In the genomic region with DNA sequence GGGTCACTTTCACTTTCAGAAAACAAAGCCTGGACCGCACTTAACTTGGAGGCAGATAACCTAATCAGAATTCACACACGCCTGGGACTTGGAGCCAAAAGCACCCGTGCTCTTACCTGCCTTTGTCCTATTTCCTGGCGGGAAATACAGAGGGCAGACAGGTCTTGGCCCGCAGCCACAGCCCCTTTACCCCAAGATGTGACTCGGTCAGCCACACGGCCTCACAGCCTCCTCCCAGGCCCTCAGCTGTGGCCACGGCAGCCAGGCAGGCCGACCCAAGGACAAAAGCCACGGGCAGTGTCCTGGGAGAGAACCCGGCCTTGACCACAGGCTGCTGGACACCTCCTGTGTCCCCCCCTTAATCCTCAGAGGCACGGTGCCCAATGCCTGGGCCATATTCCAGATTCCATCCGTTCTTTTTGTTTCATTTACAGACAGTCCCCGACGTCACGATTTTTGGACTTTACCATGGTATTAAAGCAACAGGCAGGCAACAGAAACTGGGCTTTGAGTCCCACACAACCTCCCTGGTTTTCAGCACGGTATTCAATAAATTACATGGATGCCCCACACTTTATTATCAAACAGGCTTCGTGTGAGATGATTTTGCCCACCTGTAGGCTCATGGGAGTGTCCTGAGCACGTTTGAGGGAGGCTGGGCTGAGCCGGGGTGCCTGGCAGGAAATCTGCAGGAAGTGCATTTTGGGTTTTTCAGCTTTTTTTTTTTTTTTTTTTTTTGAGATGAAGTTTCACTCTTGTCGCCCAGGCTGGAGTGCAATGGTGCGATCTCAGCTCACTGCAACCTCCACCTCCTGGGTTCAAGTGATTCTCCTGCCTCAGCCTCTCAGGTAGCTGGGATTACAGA, we compare ENCODE assay signal across 1 cellular context.
TF ChIP-seq lines count a peak whose summit lies in the region.

No MANE protein-coding gene starts in this region.

TF ChIP-seq in HepG2, 621 proteins besides CTCF, POLR2A, EP300 and RAD21 (continued from another document and continues in another):
- TF ChIP-seq ZNF704 (CRISPR knock-in tag; IDR thresholded peaks at IDR 0.05; ENCODE audit: borderline replicate concordance) (peak; percentile 47; the same call in 1 of the 2 replicates), MEIS1 (CRISPR knock-in tag; IDR thresholded peaks at IDR 0.05; ENCODE audit: borderline replicate concordance) (no peak; the same call in 1 of the 2 replicates), SIX1 (CRISPR knock-in tag; IDR thresholded peaks at IDR 0.05; ENCODE audit: borderline replicate concordance) (no peak), NFYB (CRISPR knock-in tag; IDR thresholded peaks at IDR 0.05) (0 out of 2 replicates have a peak, but pooled peaks have one; percentile 6), HMGXB4 (CRISPR knock-in tag; IDR thresholded peaks at IDR 0.05; ENCODE audit: borderline replicate concordance in 1 of 2, low read depth in 1 of 2) (peak in 1 of 2 experiments; percentile 47; a peak in 1 of 4 replicates), SOX6 (IDR thresholded peaks at IDR 0.05) (no peak), SOX6 (CRISPR knock-in tag; IDR thresholded peaks at IDR 0.05) (peak; percentile 47), ZNF337 (CRISPR knock-in tag; IDR thresholded peaks at IDR 0.05; ENCODE audit: borderline replicate concordance, low read depth) (peak; percentile 92; the same call in 1 of the 2 replicates), IRF2 (CRISPR knock-in tag; IDR thresholded peaks at IDR 0.05) (0 out of 2 replicates have a peak, but pooled peaks have one; percentile 51), PBX3 (CRISPR knock-in tag; IDR thresholded peaks at IDR 0.05; ENCODE audit: borderline replicate concordance) (no peak), FOXO1 (CRISPR knock-in tag; IDR thresholded peaks at IDR 0.05) (0 out of 2 replicates have a peak, but pooled peaks have one; percentile 5), ZSCAN25 (CRISPR knock-in tag; IDR thresholded peaks at IDR 0.05) (peak; percentile 64; the same call in 1 of the 2 replicates), ZNF136 (CRISPR knock-in tag; IDR thresholded peaks at IDR 0.05; ENCODE audit: low read depth) (0 out of 2 replicates have a peak, but pooled peaks have one; percentile 69), SPEN (CRISPR knock-in tag; IDR thresholded peaks at IDR 0.05; ENCODE audit: low read depth) (peak; percentile 23; the same call in 1 of the 2 replicates), SMAD1 (CRISPR knock-in tag; IDR thresholded peaks at IDR 0.05; ENCODE audit: borderline replicate concordance, low read depth) (peak; percentile 56; the same call in 1 of the 2 replicates), JUND (CRISPR knock-in tag; IDR thresholded peaks at IDR 0.05) (no peak), MTA1 (CRISPR knock-in tag; IDR thresholded peaks at IDR 0.05; ENCODE audit: borderline replicate concordance) (peak; percentile 47; the same call in 1 of the 2 replicates), ZBTB7B (CRISPR knock-in tag; IDR thresholded peaks at IDR 0.05) (peak; percentile 18; the same call in 1 of the 2 replicates), CREM (IDR thresholded peaks at IDR 0.05) (peak; percentile 22; the same call in 1 of the 2 replicates), CREM (CRISPR knock-in tag; IDR thresholded peaks at IDR 0.05) (no peak), POGZ (CRISPR knock-in tag; IDR thresholded peaks at IDR 0.05) (peak; percentile 38; the same call in 1 of the 2 replicates), SALL1 (CRISPR knock-in tag; IDR thresholded peaks at IDR 0.05) (peak; percentile 38), HNRNPL (IDR thresholded peaks at IDR 0.05; ENCODE audit: low read depth, low read length) (peak; percentile 27; the same call in 1 of the 2 replicates), ZNF44 (CRISPR knock-in tag; IDR thresholded peaks at IDR 0.05) (peak; percentile 95), GATAD2A (CRISPR knock-in tag; IDR thresholded peaks at IDR 0.05) (0 out of 2 replicates have a peak, but pooled peaks have one; percentile 40), ZNF761 (CRISPR knock-in tag; conservative IDR thresholded peaks at IDR 0.05) (0 out of 2 replicates have a peak, but pooled peaks have one; percentile 63), ZNF746 (CRISPR knock-in tag; IDR thresholded peaks at IDR 0.05) (0 out of 2 replicates have a peak, but pooled peaks have one; percentile 40)
- TF ChIP-seq, protein P1, sequence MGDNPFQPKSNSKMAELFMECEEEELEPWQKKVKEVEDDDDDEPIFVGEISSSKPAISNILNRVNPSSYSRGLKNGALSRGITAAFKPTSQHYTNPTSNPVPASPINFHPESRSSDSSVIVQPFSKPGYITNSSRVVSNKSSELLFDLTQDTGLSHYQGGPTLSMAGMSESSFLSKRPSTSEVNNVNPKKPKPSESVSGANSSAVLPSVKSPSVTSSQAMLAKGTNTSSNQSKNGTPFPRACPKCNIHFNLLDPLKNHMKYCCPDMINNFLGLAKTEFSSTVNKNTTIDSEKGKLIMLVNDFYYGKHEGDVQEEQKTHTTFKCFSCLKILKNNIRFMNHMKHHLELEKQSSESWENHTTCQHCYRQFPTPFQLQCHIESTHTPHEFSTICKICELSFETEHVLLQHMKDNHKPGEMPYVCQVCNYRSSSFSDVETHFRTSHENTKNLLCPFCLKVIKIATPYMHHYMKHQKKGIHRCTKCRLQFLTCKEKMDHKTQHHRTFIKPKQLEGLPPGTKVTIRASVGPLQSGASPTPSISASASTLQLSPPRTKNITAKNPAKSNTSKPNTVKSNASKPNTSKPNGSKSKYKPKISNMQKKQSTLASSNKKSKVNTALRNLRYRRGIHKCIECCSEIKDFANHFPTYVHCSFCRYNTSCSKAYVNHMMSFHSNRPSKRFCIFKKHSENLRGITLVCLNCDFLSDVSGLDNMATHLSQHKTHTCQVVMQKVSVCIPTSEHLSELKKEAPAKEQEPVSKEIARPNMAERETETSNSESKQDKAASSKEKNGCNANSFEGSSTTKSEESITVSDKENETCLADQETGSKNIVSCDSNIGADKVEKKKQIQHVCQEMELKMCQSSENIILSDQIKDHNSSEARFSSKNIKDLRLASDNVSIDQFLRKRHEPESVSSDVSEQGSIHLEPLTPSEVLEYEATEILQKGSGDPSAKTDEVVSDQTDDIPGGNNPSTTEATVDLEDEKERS (CRISPR knock-in tag; IDR thresholded peaks at IDR 0.05) = 0 out of 2 replicates have a peak, but pooled peaks have one; percentile 53
- TF ChIP-seq, protein P2, sequence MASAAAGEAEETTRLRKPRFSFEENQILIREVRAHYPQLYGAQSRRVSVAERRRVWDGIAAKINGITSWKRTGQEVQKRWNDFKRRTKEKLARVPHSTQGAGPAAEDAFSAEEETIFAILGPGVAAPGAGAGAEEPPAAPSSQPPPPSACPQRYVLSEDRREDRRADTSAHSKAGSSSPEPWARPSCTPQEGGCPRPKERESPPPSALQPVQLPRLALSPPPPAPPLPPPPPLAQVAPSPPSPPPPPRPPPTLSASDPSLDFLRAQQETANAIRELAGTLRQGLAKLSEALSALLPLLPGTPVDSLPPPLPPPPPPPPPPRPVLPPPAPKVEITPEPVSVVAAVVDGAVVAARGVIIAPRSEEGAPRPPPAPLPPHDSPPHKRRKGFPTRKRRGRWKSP (CRISPR knock-in tag; IDR thresholded peaks at IDR 0.05) = peak; percentile 52; the same call in 1 of the 2 replicates
- TF ChIP-seq, protein P3, sequence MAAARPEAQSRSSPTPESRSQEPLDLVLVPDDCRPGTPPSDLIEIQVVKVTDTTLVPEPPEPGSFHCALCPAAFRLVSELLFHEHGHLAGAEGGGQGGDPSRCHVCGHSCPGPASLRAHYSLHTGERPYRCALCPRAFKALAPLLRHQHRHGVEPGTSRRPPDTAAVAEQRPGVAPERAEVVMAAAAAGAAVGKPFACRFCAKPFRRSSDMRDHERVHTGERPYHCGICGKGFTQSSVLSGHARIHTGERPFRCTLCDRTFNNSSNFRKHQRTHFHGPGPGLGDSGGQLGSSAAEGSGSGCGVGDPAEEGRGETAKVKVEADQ (CRISPR knock-in tag; IDR thresholded peaks at IDR 0.05; ENCODE audit: borderline replicate concordance) = peak; percentile 89; the same call in 1 of the 2 replicates
- TF ChIP-seq, protein P4, sequence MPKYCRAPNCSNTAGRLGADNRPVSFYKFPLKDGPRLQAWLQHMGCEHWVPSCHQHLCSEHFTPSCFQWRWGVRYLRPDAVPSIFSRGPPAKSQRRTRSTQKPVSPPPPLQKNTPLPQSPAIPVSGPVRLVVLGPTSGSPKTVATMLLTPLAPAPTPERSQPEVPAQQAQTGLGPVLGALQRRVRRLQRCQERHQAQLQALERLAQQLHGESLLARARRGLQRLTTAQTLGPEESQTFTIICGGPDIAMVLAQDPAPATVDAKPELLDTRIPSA (CRISPR knock-in tag; IDR thresholded peaks at IDR 0.05; ENCODE audit: borderline replicate concordance) = no peak
- TF ChIP-seq, protein P5, sequence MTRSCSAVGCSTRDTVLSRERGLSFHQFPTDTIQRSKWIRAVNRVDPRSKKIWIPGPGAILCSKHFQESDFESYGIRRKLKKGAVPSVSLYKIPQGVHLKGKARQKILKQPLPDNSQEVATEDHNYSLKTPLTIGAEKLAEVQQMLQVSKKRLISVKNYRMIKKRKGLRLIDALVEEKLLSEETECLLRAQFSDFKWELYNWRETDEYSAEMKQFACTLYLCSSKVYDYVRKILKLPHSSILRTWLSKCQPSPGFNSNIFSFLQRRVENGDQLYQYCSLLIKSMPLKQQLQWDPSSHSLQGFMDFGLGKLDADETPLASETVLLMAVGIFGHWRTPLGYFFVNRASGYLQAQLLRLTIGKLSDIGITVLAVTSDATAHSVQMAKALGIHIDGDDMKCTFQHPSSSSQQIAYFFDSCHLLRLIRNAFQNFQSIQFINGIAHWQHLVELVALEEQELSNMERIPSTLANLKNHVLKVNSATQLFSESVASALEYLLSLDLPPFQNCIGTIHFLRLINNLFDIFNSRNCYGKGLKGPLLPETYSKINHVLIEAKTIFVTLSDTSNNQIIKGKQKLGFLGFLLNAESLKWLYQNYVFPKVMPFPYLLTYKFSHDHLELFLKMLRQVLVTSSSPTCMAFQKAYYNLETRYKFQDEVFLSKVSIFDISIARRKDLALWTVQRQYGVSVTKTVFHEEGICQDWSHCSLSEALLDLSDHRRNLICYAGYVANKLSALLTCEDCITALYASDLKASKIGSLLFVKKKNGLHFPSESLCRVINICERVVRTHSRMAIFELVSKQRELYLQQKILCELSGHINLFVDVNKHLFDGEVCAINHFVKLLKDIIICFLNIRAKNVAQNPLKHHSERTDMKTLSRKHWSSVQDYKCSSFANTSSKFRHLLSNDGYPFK (CRISPR knock-in tag; IDR thresholded peaks at IDR 0.05; ENCODE audit: borderline replicate concordance) = no peak
- TF ChIP-seq, protein P6, sequence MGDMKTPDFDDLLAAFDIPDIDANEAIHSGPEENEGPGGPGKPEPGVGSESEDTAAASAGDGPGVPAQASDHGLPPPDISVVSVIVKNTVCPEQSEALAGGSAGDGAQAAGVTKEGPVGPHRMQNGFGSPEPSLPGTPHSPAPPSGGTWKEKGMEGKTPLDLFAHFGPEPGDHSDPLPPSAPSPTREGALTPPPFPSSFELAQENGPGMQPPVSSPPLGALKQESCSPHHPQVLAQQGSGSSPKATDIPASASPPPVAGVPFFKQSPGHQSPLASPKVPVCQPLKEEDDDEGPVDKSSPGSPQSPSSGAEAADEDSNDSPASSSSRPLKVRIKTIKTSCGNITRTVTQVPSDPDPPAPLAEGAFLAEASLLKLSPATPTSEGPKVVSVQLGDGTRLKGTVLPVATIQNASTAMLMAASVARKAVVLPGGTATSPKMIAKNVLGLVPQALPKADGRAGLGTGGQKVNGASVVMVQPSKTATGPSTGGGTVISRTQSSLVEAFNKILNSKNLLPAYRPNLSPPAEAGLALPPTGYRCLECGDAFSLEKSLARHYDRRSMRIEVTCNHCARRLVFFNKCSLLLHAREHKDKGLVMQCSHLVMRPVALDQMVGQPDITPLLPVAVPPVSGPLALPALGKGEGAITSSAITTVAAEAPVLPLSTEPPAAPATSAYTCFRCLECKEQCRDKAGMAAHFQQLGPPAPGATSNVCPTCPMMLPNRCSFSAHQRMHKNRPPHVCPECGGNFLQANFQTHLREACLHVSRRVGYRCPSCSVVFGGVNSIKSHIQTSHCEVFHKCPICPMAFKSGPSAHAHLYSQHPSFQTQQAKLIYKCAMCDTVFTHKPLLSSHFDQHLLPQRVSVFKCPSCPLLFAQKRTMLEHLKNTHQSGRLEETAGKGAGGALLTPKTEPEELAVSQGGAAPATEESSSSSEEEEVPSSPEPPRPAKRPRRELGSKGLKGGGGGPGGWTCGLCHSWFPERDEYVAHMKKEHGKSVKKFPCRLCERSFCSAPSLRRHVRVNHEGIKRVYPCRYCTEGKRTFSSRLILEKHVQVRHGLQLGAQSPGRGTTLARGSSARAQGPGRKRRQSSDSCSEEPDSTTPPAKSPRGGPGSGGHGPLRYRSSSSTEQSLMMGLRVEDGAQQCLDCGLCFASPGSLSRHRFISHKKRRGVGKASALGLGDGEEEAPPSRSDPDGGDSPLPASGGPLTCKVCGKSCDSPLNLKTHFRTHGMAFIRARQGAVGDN (CRISPR knock-in tag; IDR thresholded peaks at IDR 0.05) = peak; percentile 94
